In the genomic region with DNA sequence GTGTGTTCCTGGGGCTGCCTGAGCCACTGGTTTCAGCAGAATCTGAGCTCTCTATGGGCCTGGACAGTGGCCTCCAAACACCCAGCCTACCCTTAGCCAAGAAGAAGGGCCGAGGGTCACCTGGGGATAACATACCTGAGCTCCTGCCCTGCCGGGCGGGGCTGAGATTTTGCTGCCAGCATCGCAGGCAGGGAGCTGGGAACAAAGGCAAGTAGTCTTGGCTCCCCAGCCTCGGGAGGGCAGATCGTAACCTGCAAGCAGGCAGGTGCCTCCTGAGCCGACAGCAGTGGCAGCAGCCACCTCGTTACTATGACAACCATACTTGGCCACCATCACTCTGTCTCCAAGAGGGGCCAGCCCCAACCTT, we compare ENCODE assay signal across 9 cellular contexts. TPM values are rescaled to one million over a fixed set of nuclear protein-coding genes. Genes with fewer than 3 reads are reported as not detected.
DNase-seq lines count a peak whose midpoint lies in the region; ATAC-seq lines count a peak whose summit lies in the region.
"Had no signal": no experiment of that assay in that cellular context is flagged by ENCODE, and none has a peak within 500 bp of the region (broad histone marks: within the 10 kb centered on the region; RNA-seq: fewer than 3 reads in every experiment).

No MANE protein-coding gene starts in this region.

- H3K27me3 ChIP-seq in thymus (ENCODE audit: control insufficient read depth, insufficient read depth), result no peaks in the 10 kb centered on the region
- H3K27me3 ChIP-seq: adrenal gland had no signal

- H3K27ac ChIP-seq in thymus (ENCODE audit: low read depth), result peak overlapping the region; percentile 44

- no peaks in the 10 kb centered on the region for H3K9me3 ChIP-seq in thymus (ENCODE audit: control insufficient read depth)
- H3K9me3 ChIP-seq: adrenal gland had no signal

- 92% methylated on average over 8 of the region's 8 CpGs for WGBS in thymus

- DNase-seq in SHP77 (lab: John Stamatoyannopoulos, UW) (peak; percentile 23 to 36), SHP77 treated with DMSO at 0.1 percent for 48 hours (lab: John Stamatoyannopoulos, UW) (no peak), RPMI8226 (peak; percentile 52), iPS-NIHi11 (ENCODE audit: low spot score) (peak; percentile 26), putamen (ENCODE audit: low spot score) (no peak)
- DNase-seq in central memory CD4-positive, alpha-beta T cell, result no peak
- DNase-seq: adrenal gland had no signal

- no peaks in the 10 kb centered on the region for H3K36me3 ChIP-seq in thymus (ENCODE audit: control insufficient read depth, insufficient read depth)
- H3K36me3 ChIP-seq: adrenal gland had no signal

- H3K4me1 ChIP-seq in thymus (ENCODE audit: control insufficient read depth, insufficient read depth, low read length), result no peaks in the 10 kb centered on the region

- ATAC-seq in HG03571 (IDR thresholded peaks at IDR 0.05; ENCODE audit: unreplicated experiment), result no peak

- no peak overlapping the region for H3K4me3 ChIP-seq in thymus (ENCODE audit: low read length)
- H3K4me3 ChIP-seq: adrenal gland had no signal

RNA-seq across cellular contexts. Expression of gene TOMM20, which starts 54.7 kb away (rescaled TPM):
- polyA plus RNA-seq in thymus, result 76.8 TPM

Comparison
In these comparisons a context has a peak if more than half of its experiments do, and no peak if none do; other contexts are left out.
1. DNase-seq: peak in SHP77 (2 of 2), RPMI8226 (single experiment) and iPS-NIHi11 (single experiment); none in SHP77 treated with DMSO at 0.1 percent for 48 hours (single experiment), central memory CD4-positive, alpha-beta T cell (single experiment) and putamen (single experiment).